8 cellular contexts compared by ENCODE assay signal in genomic region chr12:6851921-6852650, GRCh38. TPM values are rescaled to one million over a fixed set of nuclear protein-coding genes. Genes with fewer than 3 reads are reported as not detected.
DNase-seq lines count a peak whose midpoint lies in the region; ATAC-seq lines count a peak whose summit lies in the region.

A gene with protein sequence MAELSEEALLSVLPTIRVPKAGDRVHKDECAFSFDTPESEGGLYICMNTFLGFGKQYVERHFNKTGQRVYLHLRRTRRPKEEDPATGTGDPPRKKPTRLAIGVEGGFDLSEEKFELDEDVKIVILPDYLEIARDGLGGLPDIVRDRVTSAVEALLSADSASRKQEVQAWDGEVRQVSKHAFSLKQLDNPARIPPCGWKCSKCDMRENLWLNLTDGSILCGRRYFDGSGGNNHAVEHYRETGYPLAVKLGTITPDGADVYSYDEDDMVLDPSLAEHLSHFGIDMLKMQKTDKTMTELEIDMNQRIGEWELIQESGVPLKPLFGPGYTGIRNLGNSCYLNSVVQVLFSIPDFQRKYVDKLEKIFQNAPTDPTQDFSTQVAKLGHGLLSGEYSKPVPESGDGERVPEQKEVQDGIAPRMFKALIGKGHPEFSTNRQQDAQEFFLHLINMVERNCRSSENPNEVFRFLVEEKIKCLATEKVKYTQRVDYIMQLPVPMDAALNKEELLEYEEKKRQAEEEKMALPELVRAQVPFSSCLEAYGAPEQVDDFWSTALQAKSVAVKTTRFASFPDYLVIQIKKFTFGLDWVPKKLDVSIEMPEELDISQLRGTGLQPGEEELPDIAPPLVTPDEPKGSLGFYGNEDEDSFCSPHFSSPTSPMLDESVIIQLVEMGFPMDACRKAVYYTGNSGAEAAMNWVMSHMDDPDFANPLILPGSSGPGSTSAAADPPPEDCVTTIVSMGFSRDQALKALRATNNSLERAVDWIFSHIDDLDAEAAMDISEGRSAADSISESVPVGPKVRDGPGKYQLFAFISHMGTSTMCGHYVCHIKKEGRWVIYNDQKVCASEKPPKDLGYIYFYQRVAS (plus strand): TSS chr12:6852150. CDS start chr12:6852180, 30 bp downstream.

- ATAC-seq in GM21360 (IDR thresholded peaks at IDR 0.05; ENCODE audit: unreplicated experiment) = peak; percentile 75

- no peaks in the 10 kb centered on the region for H3K9me3 ChIP-seq in effector memory CD4-positive, alpha-beta T cell (ENCODE audit: control insufficient read depth, low read length)

- DNase-seq in COLO668 (lab: John Stamatoyannopoulos, UW; ENCODE audit: unreplicated experiment) = peak; percentile 96
- peak; percentile 100 for DNase-seq in HT1080 (ENCODE audit: low read depth)
- DNase-seq in NOMO-1 treated with DMSO at 0.1 percent for 48 hours (lab: John Stamatoyannopoulos, UW; ENCODE audit: unreplicated experiment) = peak; percentile 99
- DNase-seq in activated CD8-positive, alpha-beta memory T cell treated with anti-CD3 and anti-CD28 coated beads for 4 hours (ENCODE audit: low read depth in 2 of 2) = peak; percentile 96 to 98
- peak; percentile 93 to 98 (median 98) for DNase-seq in effector memory CD4-positive, alpha-beta T cell
- peak; percentile 100 for DNase-seq in medulla oblongata (ENCODE audit: extremely low spot score)
- DNase-seq in stimulated activated CD8-positive, alpha-beta memory T cell treated with anti-CD3 and anti-CD28 coated beads, Interleukin-12 subunit alpha, Interleukin-12 subunit beta, amount 100 ng/mL, for 1 hour (ENCODE audit: low read depth) = peak; percentile 96

- H3K27ac ChIP-seq in effector memory CD4-positive, alpha-beta T cell (ENCODE audit: insufficient read depth, low read length, poor library complexity, severe bottlenecking) = peak within 1 kb of the TSS; percentile 93

- H3K4me1 ChIP-seq in effector memory CD4-positive, alpha-beta T cell (ENCODE audit: control insufficient read depth, insufficient read depth, low read length, poor library complexity, severe bottlenecking) = peaks cover 23% of the 10 kb centered on the region

- H3K36me3 ChIP-seq in effector memory CD4-positive, alpha-beta T cell (ENCODE audit: control insufficient read depth, insufficient read depth, low read length) = peaks cover 17% of the 10 kb centered on the region

- H3K27me3 ChIP-seq in effector memory CD4-positive, alpha-beta T cell (replicated peaks; ENCODE audit: control insufficient read depth, insufficient read depth, low read length, poor library complexity, severe bottlenecking) = no peaks in the 10 kb centered on the region

- peak within 1 kb of the TSS; percentile 87 for H3K4me3 ChIP-seq in effector memory CD4-positive, alpha-beta T cell (ENCODE audit: insufficient read depth, low read depth, low read length, poor library complexity, severe bottlenecking)

RNA-seq across cellular contexts. Expression of the gene that starts here (rescaled TPM):
- total RNA-seq in HT1080 (2014; rRNA removed; shearing (Covaris generic)) = 109 and 112 TPM in 2 replicates
- 51.4 and 54.0 TPM in 2 replicates for polyA plus RNA-seq in HT1080 (2015; cell fraction: cytosol; rRNA removed)
- polyA plus RNA-seq in HT1080 (2015; cell fraction: nucleus; rRNA removed) = 143 and 144 TPM in 2 replicates

Comparison
In these comparisons a context has a peak if more than half of its experiments do, and no peak if none do; other contexts are left out.
1. Peak in every context shown above with its lines: DNase-seq, ATAC-seq, H3K4me3 ChIP-seq and H3K27ac ChIP-seq.